Comparison of ENCODE assay signal across 2 cellular contexts in the genomic region with DNA sequence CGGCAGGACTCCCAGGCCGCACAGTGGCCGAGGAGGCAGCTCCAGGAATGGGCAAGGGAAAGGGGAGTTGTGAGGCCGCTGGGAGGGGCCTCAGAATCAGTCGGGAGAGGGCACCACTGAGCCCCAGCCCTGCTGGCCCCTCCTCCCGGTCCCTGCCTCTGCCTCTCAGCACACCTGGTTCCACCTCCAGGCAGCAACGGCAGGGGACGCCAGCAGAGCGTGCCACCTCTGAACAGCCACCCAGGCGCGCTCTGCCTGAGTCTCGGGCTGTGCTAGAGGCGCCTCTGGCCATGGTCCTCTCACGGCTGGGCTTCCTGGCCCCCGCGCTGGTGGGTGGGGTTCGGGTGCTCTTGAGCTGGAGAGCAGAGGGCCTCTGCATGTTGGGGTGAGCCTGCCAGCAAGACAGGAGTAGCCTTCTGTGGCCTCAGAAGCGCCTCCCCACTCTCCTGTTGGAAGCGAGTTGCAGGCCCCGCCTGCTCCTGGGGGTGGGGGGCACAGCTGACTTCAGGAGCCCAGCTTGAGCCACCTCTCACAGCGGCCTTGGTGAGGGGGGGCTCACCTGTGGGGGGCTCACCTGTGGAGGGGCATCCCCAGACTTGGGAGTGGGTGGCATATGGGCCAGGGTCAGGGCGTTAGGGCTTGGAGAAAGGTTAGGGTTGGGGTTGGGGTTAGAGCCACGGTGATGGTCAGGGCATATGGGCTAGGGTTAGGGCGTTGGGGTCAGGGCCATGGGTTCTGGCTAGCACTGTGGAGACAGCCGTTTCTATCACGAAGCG.
TF ChIP-seq lines count a peak whose summit lies in the region.

No MANE protein-coding gene starts in this region.

TF ChIP-seq in SK-N-SH treated with all-trans-retinoic acid at 6 μM for 48 hours, 23 proteins besides CTCF, POLR2A, EP300 and RAD21 (continued from another document):
- TF ChIP-seq, protein P1, sequence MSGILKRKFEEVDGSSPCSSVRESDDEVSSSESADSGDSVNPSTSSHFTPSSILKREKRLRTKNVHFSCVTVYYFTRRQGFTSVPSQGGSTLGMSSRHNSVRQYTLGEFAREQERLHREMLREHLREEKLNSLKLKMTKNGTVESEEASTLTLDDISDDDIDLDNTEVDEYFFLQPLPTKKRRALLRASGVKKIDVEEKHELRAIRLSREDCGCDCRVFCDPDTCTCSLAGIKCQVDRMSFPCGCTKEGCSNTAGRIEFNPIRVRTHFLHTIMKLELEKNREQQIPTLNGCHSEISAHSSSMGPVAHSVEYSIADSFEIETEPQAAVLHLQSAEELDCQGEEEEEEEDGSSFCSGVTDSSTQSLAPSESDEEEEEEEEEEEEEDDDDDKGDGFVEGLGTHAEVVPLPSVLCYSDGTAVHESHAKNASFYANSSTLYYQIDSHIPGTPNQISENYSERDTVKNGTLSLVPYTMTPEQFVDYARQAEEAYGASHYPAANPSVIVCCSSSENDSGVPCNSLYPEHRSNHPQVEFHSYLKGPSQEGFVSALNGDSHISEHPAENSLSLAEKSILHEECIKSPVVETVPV (CRISPR knock-in tag; IDR thresholded peaks at IDR 0.05) = no peak
- TF ChIP-seq GLIS3 (CRISPR knock-in tag; IDR thresholded peaks at IDR 0.05) (no peak), ZNF8 (CRISPR knock-in tag; IDR thresholded peaks at IDR 0.05) (no peak)
- TF ChIP-seq, protein P2, sequence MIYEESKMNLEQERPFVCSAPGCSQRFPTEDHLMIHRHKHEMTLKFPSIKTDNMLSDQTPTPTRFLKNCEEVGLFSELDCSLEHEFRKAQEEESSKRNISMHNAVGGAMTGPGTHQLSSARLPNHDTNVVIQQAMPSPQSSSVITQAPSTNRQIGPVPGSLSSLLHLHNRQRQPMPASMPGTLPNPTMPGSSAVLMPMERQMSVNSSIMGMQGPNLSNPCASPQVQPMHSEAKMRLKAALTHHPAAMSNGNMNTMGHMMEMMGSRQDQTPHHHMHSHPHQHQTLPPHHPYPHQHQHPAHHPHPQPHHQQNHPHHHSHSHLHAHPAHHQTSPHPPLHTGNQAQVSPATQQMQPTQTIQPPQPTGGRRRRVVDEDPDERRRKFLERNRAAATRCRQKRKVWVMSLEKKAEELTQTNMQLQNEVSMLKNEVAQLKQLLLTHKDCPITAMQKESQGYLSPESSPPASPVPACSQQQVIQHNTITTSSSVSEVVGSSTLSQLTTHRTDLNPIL (CRISPR knock-in tag; IDR thresholded peaks at IDR 0.05; ENCODE audit: low read depth) = no peak

TF ChIP-seq in SK-N-SH, 30 proteins besides CTCF, POLR2A, EP300 and RAD21 (continued from another document):
- TF ChIP-seq, protein P3, sequence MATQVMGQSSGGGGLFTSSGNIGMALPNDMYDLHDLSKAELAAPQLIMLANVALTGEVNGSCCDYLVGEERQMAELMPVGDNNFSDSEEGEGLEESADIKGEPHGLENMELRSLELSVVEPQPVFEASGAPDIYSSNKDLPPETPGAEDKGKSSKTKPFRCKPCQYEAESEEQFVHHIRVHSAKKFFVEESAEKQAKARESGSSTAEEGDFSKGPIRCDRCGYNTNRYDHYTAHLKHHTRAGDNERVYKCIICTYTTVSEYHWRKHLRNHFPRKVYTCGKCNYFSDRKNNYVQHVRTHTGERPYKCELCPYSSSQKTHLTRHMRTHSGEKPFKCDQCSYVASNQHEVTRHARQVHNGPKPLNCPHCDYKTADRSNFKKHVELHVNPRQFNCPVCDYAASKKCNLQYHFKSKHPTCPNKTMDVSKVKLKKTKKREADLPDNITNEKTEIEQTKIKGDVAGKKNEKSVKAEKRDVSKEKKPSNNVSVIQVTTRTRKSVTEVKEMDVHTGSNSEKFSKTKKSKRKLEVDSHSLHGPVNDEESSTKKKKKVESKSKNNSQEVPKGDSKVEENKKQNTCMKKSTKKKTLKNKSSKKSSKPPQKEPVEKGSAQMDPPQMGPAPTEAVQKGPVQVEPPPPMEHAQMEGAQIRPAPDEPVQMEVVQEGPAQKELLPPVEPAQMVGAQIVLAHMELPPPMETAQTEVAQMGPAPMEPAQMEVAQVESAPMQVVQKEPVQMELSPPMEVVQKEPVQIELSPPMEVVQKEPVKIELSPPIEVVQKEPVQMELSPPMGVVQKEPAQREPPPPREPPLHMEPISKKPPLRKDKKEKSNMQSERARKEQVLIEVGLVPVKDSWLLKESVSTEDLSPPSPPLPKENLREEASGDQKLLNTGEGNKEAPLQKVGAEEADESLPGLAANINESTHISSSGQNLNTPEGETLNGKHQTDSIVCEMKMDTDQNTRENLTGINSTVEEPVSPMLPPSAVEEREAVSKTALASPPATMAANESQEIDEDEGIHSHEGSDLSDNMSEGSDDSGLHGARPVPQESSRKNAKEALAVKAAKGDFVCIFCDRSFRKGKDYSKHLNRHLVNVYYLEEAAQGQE (IDR thresholded peaks at IDR 0.05; ENCODE audit: low read depth, low read length) = no peak
- TF ChIP-seq MEF2A (IDR thresholded peaks at IDR 0.05; ENCODE audit: borderline replicate concordance, low read depth) (no peak), TCF12 (IDR thresholded peaks at IDR 0.05) (no peak), TAF1 (IDR thresholded peaks at IDR 0.05; ENCODE audit: borderline replicate concordance, low read depth, low read length) (no peak), SMC3 (IDR thresholded peaks at IDR 0.05; ENCODE audit: low read depth, low read length) (no peak)
- TF ChIP-seq, protein P4, sequence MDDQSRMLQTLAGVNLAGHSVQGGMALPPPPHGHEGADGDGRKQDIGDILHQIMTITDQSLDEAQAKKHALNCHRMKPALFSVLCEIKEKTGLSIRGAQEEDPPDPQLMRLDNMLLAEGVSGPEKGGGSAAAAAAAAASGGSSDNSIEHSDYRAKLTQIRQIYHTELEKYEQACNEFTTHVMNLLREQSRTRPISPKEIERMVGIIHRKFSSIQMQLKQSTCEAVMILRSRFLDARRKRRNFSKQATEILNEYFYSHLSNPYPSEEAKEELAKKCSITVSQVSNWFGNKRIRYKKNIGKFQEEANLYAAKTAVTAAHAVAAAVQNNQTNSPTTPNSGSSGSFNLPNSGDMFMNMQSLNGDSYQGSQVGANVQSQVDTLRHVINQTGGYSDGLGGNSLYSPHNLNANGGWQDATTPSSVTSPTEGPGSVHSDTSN (IDR thresholded peaks at IDR 0.05) = no peak
TF ChIP-seq in SK-N-SH: peak in this region for 0.
